In genomic region chr1:27108588-27108987, GRCh38 we compare ENCODE assay signal across 22 cellular contexts.
"Had no signal": no experiment of that assay in that cellular context is flagged by ENCODE, and none has a peak within 500 bp of the region (broad histone marks: within the 10 kb centered on the region; RNA-seq: fewer than 3 reads in every experiment).

No MANE protein-coding gene starts in this region.

- H3K27ac ChIP-seq: brain microvascular endothelial cell, cardiac muscle cell, SJSA1 had no signal

- H3K4me3 Mint-ChIP-seq: activated CD8-positive, alpha-beta T cell treated with anti-CD3 and anti-CD28 coated beads, Interleukin-2, amount 10 ng/mL, durations not matched to agents 7 days and 5 days; activated naive CD8-positive, alpha-beta T cell treated with anti-CD3 and anti-CD28 coated beads for 36 hours; activated T-helper 1 cell treated with anti-CD3 and anti-CD28 coated beads, Interleukin-12 subunit alpha, Interleukin-12 subunit beta, Interleukin-2, Interleukin-4 antibody, amounts not matched to agents 30 ng/mL and 10 ng/mL and 1 ng/mL, durations not matched to agents 14 hours and 24 hours and 36 hours had no signal

- H3K27me3 Mint-ChIP-seq: activated naive CD8-positive, alpha-beta T cell treated with anti-CD3 and anti-CD28 coated beads for 36 hours had no signal

- H3K9me3 Mint-ChIP-seq: activated naive CD8-positive, alpha-beta T cell treated with anti-CD3 and anti-CD28 coated beads for 36 hours; activated T-helper 1 cell treated with anti-CD3 and anti-CD28 coated beads, Interleukin-12 subunit alpha, Interleukin-12 subunit beta, Interleukin-2, Interleukin-4 antibody, amounts not matched to agents 30 ng/mL and 10 ng/mL and 1 ng/mL, durations not matched to agents 14 hours and 24 hours and 36 hours had no signal

- H3K36me3 ChIP-seq: cardiac muscle cell had no signal

- H3K4me3 ChIP-seq: cardiac muscle cell, K562, SJSA1 had no signal

- DNase-seq: activated CD4-positive, alpha-beta T cell treated with anti-CD3 and anti-CD28 coated beads for 4 hours; activated effector memory CD4-positive, alpha-beta T cell treated with anti-CD3 and anti-CD28 coated beads, Interleukin-2, amount 50 U/mL, for 16 hours; activated T-cell treated with anti-CD3 and anti-CD28 coated beads, Interleukin-2, amount 50 U/mL, for 1 hour; brain microvascular endothelial cell; cerebellar nuclear complex; NCI-H1105 treated with DMSO at 0.1 percent for 48 hours; NCI-H1436 treated with DMSO at 0.1 percent for 48 hours; NCI-H2171; NCI-H2227 treated with DMSO at 0.1 percent for 48 hours; NCI-H446 treated with DMSO at 0.1 percent for 48 hours; NCI-H524 treated with DMSO at 0.1 percent for 48 hours; SHP77; SW 1271 had no signal

- H3K27me3 ChIP-seq: brain microvascular endothelial cell, cardiac muscle cell, SJSA1 had no signal

- ATAC-seq: activated CD4-positive, CD25-positive, alpha-beta regulatory T cell treated with anti-CD3 and anti-CD28 coated beads, Interleukin-2, amount 50 U/mL, for 24 hours; activated CD8-positive, alpha-beta T cell treated with anti-CD3 and anti-CD28 coated beads, Interleukin-2, amount 10 ng/mL, durations not matched to agents 7 days and 5 days; Panc1; SK-N-SH treated with all-trans-retinoic acid at 6 μM for 48 hours had no signal

- H3K27ac Mint-ChIP-seq: activated naive CD8-positive, alpha-beta T cell treated with anti-CD3 and anti-CD28 coated beads for 36 hours; activated T-helper 1 cell treated with anti-CD3 and anti-CD28 coated beads, Interleukin-12 subunit alpha, Interleukin-12 subunit beta, Interleukin-2, Interleukin-4 antibody, amounts not matched to agents 30 ng/mL and 10 ng/mL and 1 ng/mL, durations not matched to agents 14 hours and 24 hours and 36 hours had no signal

- H3K9me3 ChIP-seq: SJSA1 had no signal
